ENCODE assay signal across 9 cellular contexts in the genomic region with DNA sequence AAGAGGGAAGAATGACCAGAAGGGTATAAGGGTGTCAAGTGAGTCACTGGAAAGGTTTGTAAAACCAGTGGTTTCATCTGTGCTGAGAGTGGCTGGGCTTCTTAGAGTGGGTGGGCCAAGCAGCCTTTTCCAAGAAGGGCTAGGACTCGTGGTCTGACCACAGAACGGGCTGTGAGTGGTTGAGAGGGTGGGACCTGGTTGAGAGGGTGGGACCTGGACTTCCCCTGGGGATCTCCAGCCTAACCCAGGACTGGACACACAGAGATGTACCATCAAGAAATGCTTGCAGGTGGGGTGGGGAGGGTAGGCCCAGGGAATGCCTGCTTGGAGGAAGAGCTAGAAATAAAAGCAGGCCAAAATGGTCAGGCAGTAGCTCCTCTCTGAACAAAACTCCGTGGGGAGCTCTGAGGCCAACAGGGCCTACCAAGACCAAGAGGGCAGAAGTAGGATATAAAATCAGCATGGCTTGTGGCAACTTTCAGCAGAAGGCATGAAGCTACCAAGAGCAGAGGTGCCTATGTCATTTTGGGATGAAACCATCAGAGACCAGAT.
DNase-seq lines count a peak whose midpoint lies in the region; ATAC-seq and TF ChIP-seq lines count a peak whose summit lies in the region.
"Had no signal": no experiment of that assay in that cellular context is flagged by ENCODE, and none has a peak within 500 bp of the region (broad histone marks: within the 10 kb centered on the region; RNA-seq: fewer than 3 reads in every experiment).

No MANE protein-coding gene starts in this region.

- H3K4me3 Mint-ChIP-seq in activated CD4-positive, alpha-beta T cell treated with anti-CD3 and anti-CD28 coated beads for 36 hours: peak overlapping the region; percentile 3

- H3K4me1 ChIP-seq in lung (ENCODE audit: control insufficient read depth in 2 of 2, insufficient read depth in 2 of 2, low read length in 2 of 2): peaks cover 8% of the 10 kb centered on the region in 2 donors

- no peaks in the 10 kb centered on the region for H3K27me3 Mint-ChIP-seq in activated CD4-positive, alpha-beta T cell treated with anti-CD3 and anti-CD28 coated beads for 36 hours

- no peaks in the 10 kb centered on the region for H3K9me3 Mint-ChIP-seq in activated CD4-positive, alpha-beta T cell treated with anti-CD3 and anti-CD28 coated beads for 36 hours (ENCODE audit: low read depth)

- peaks cover 69% of the 10 kb centered on the region for H3K4me1 Mint-ChIP-seq in activated CD4-positive, alpha-beta T cell treated with anti-CD3 and anti-CD28 coated beads for 36 hours

- CTCF ChIA-PET in activated CD4-positive, alpha-beta T cell treated with anti-CD3 and anti-CD28 coated beads for 36 hours (lab: Charles Lee): no interaction called here

- ATAC-seq in activated CD4-positive, alpha-beta T cell treated with anti-CD3 and anti-CD28 coated beads for 36 hours: peak; percentile 91
- ATAC-seq in HG03064 (IDR thresholded peaks at IDR 0.05; ENCODE audit: low read depth, unreplicated experiment): peak; percentile 78
- ATAC-seq in lung (ENCODE audit: insufficient read depth, low FRiP score): peak; percentile 35

- no peaks in the 10 kb centered on the region for H3K9me3 ChIP-seq in lung (ENCODE audit: control insufficient read depth in 2 of 2, insufficient read depth in 1 of 2, low read length in 1 of 2)

- TF ChIP-seq CTCF in lung (IDR thresholded peaks at IDR 0.05; ENCODE audit: control extremely low read depth, extremely low read depth) (no peak), foreskin fibroblast (IDR thresholded peaks at IDR 0.05; ENCODE audit: low read depth, low read length) (no peak)

- peak; percentile 87 for DNase-seq in activated CD4-positive, alpha-beta T cell treated with anti-CD3 and anti-CD28 coated beads for 36 hours
- no peak for DNase-seq in activated CD4-positive, alpha-beta T cell treated with anti-CD3 and anti-CD28 coated beads, Interleukin-2, amount 50 U/mL, for 1 hour
- peak; percentile 79 for DNase-seq in activated CD4-positive, CD25-positive, alpha-beta regulatory T cell treated with anti-CD3 and anti-CD28 coated beads, Interleukin-2, amount 50 U/mL, for 72 hours
- DNase-seq in lung (ENCODE audit: low spot score) (no peak), LoVo (ENCODE audit: low spot score) (no peak), foreskin fibroblast (no peak), NCI-H2227 treated with DMSO at 0.1 percent for 48 hours (lab: John Stamatoyannopoulos, UW) (no peak)

- 53 to 56% methylated on average over 3 of the region's 3 CpGs for WGBS in lung, 2 donors

- peak overlapping the region; percentile 90 for H3K27ac Mint-ChIP-seq in activated CD4-positive, alpha-beta T cell treated with anti-CD3 and anti-CD28 coated beads for 36 hours

- H3K4me3 ChIP-seq in lung (no peak overlapping the region), foreskin fibroblast (ENCODE audit: low read depth in 1 of 2, low read length in 2 of 2) (no peak overlapping the region)
- H3K4me3 ChIP-seq: skin epidermis had no signal

- no peaks in the 10 kb centered on the region for H3K27me3 ChIP-seq in lung (ENCODE audit: control insufficient read depth, insufficient read depth)

- peaks cover 0 to 3% of the 10 kb centered on the region in 2 donors for H3K36me3 ChIP-seq in lung (ENCODE audit: control insufficient read depth in 2 of 2, insufficient read depth in 2 of 2, low read length in 2 of 2)

- POLR2A ChIA-PET in activated CD4-positive, alpha-beta T cell treated with anti-CD3 and anti-CD28 coated beads for 36 hours (lab: Charles Lee): no interaction called here

- intact Hi-C loops in activated CD4-positive, alpha-beta T cell treated with anti-CD3 and anti-CD28 coated beads for 36 hours (cut with DNase I, micrococcal nuclease): loop anchor here (1.0 to 5.0 kb wide), 2 partner anchors 89 to 141 kb away; partner anchors contain the start of gene FOXN3 (in 1 of the 2)

- peaks cover 46% of the 10 kb centered on the region for H3K36me3 Mint-ChIP-seq in activated CD4-positive, alpha-beta T cell treated with anti-CD3 and anti-CD28 coated beads for 36 hours (ENCODE audit: low read depth)

- H3K27ac ChIP-seq in lung (ENCODE audit: low read depth in 1 of 2, low read length in 1 of 2): no peak overlapping the region

Comparison
In these comparisons a context has a peak if more than half of its experiments do, and no peak if none do; other contexts are left out.
1. DNase-seq: peak in activated CD4-positive, alpha-beta T cell treated with anti-CD3 and anti-CD28 coated beads for 36 hours (single experiment) and activated CD4-positive, CD25-positive, alpha-beta regulatory T cell treated with anti-CD3 and anti-CD28 coated beads, Interleukin-2, amount 50 U/mL, for 72 hours (single experiment); none in activated CD4-positive, alpha-beta T cell treated with anti-CD3 and anti-CD28 coated beads, Interleukin-2, amount 50 U/mL, for 1 hour (single experiment), lung (single experiment), LoVo (single experiment), foreskin fibroblast (0 of 2) and NCI-H2227 treated with DMSO at 0.1 percent for 48 hours (single experiment).
2. ATAC-seq: peak in every context shown above with its lines; median percentile 91 in activated CD4-positive, alpha-beta T cell treated with anti-CD3 and anti-CD28 coated beads for 36 hours; 78 in HG03064; 35 in lung.